In genomic region chr7:16849295-16850148, GRCh38 we compare ENCODE assay signal across 28 cellular contexts. TPM values are rescaled to one million over a fixed set of nuclear protein-coding genes. Genes with fewer than 3 reads are reported as not detected.
"Had no signal": no experiment of that assay in that cellular context is flagged by ENCODE, and none has a peak within 500 bp of the region (broad histone marks: within the 10 kb centered on the region; RNA-seq: fewer than 3 reads in every experiment).

No MANE protein-coding gene starts in this region.

- H3K9ac ChIP-seq: parathyroid adenoma had no signal

- H2AFZ ChIP-seq: parathyroid adenoma had no signal

- H3K79me2 ChIP-seq: parathyroid adenoma had no signal

- ATAC-seq: activated naive CD8-positive, alpha-beta T cell treated with anti-CD3 and anti-CD28 coated beads, Interleukin-2, amount 50 U/mL, for 24 hours; foreskin keratinocyte; left ventricle myocardium superior; right cardiac atrium; stimulated activated memory B cell treated with anti-CD40 and anti-IgM and Interleukin-4, amounts not matched to agents 10 μg/mL and 1 μg/mL and 100 μg/mL, for 72 hours had no signal

- H3K27ac ChIP-seq: foreskin keratinocyte, parathyroid adenoma, skin epidermis had no signal

- H3K27me3 ChIP-seq: foreskin keratinocyte, stomach had no signal

- H3K4me3 ChIP-seq: skin epidermis, stomach had no signal

- H3K36me3 ChIP-seq: stomach had no signal

- DNase-seq: activated CD4-positive, alpha-beta T cell treated with anti-CD3 and anti-CD28 coated beads for 4 hours; activated CD4-positive, alpha-beta T cell treated with anti-CD3 and anti-CD28 coated beads, Interleukin-2, amount 50 U/mL, for 48 hours; activated CD4-positive, CD25-positive, alpha-beta regulatory T cell; activated CD8-positive, alpha-beta memory T cell treated with anti-CD3 and anti-CD28 coated beads, Interleukin-2, amount 50 U/mL, for 48 hours; activated effector memory CD4-positive, alpha-beta T cell treated with Interleukin-2 at 50 U/mL for 16 hours; activated naive CD4-positive, alpha-beta T cell treated with anti-CD3 and anti-CD28 coated beads for 36 hours; activated naive CD8-positive, alpha-beta T cell treated with anti-CD3 and anti-CD28 coated beads, Interleukin-2, amount 50 U/mL, for 24 hours; activated T-cell treated with anti-CD3 and anti-CD28 coated beads, Interleukin-2, amount 50 U/mL, for 48 hours; anterior cingulate cortex; dermis blood vessel endothelial cell; effector CD8-positive, alpha-beta T cell; foreskin keratinocyte; hippocampal formation; left ventricle myocardium superior; mammary epithelial cell; midbrain; right cardiac atrium; stimulated activated CD4-positive, alpha-beta T cell treated with anti-CD3 and anti-CD28 coated beads, Interleukin-1b, Interleukin-23, amount 100 ng/mL, for 48 hours; stomach; T1000; trophoblast cell had no signal

RNA-seq across cellular contexts. Expression of gene AGR3, which starts 32.3 kb away (rescaled TPM):
- total RNA-seq: activated CD8-positive, alpha-beta memory T cell treated with anti-CD3 and anti-CD28 coated beads for 36 hours; activated naive CD4-positive, alpha-beta T cell treated with anti-CD3 and anti-CD28 coated beads for 36 hours; cardiac septum; dermis blood vessel endothelial cell; foreskin keratinocyte; left ventricle myocardium superior; mammary epithelial cell; pulmonary artery endothelial cell; right cardiac atrium; temporal lobe had no signal
- polyA plus RNA-seq: foreskin keratinocyte, mammary epithelial cell, right cardiac atrium had no signal

RNA-seq across cellular contexts. Expression of gene AGR2, which starts 44.7 kb away (rescaled TPM):
- total RNA-seq: activated CD8-positive, alpha-beta memory T cell treated with anti-CD3 and anti-CD28 coated beads for 36 hours; activated naive CD4-positive, alpha-beta T cell treated with anti-CD3 and anti-CD28 coated beads for 36 hours; cardiac septum; left ventricle myocardium superior; pulmonary artery endothelial cell; right cardiac atrium had no signal
